In genomic region chr14:22589096-22589839, GRCh38 we compare ENCODE assay signal across 1 cellular context.
A peak's percentile ranks its signal among the peaks of the same experiment; 100 is the strongest.
TF ChIP-seq lines count a peak whose summit lies in the region.

TSS of gene DAD1 (minus strand) at chr14:22589224. CDS start at chr14:22589157, 67 bp downstream.

TF ChIP-seq in K562, 482 proteins besides CTCF, POLR2A, EP300 and RAD21 (continued from another document and continues in another):
- TF ChIP-seq ZHX1 (conservative IDR thresholded peaks at IDR 0.05; ENCODE audit: low read length): no peak
- no peak for TF ChIP-seq CEBPB (tag; IDR thresholded peaks at IDR 0.05)
- no peak for TF ChIP-seq TEAD1 (CRISPR knock-in tag; IDR thresholded peaks at IDR 0.05)
- TF ChIP-seq AFF1 (IDR thresholded peaks at IDR 0.05; ENCODE audit: low read depth in 1 of 2, partially characterized antibody in 2 of 2): no peak
- no peak for TF ChIP-seq MAZ (CRISPR knock-in tag; conservative IDR thresholded peaks at IDR 0.05 in 1 of 2, IDR thresholded peaks at IDR 0.05 in 1 of 2)
- no peak for TF ChIP-seq GATAD2B (IDR thresholded peaks at IDR 0.05; ENCODE audit: borderline replicate concordance)
- no peak for TF ChIP-seq BRF1 (IDR thresholded peaks at IDR 0.05; ENCODE audit: borderline replicate concordance, extremely low read depth, insufficient read length)
- no peak for TF ChIP-seq MYBL2 (IDR thresholded peaks at IDR 0.05; ENCODE audit: low read depth)
- TF ChIP-seq MYBL2 (CRISPR knock-in tag; IDR thresholded peaks at IDR 0.05; ENCODE audit: borderline replicate concordance): no peak
- peak; percentile 99 for TF ChIP-seq ZBTB2 (IDR thresholded peaks at IDR 0.05)
- no peak for TF ChIP-seq ZNF224 (CRISPR knock-in tag; IDR thresholded peaks at IDR 0.05)
- TF ChIP-seq SNAPC5 (CRISPR knock-in tag; IDR thresholded peaks at IDR 0.05): no peak
- no peak for TF ChIP-seq COPS2 (conservative IDR thresholded peaks at IDR 0.05)
- peak; percentile 38; the same call in 1 of the 2 replicates for TF ChIP-seq RAD51 (IDR thresholded peaks at IDR 0.05; ENCODE audit: borderline replicate concordance, low read depth)
- TF ChIP-seq THAP7 (CRISPR knock-in tag; IDR thresholded peaks at IDR 0.05): no peak
- TF ChIP-seq ZNF583 (CRISPR knock-in tag; IDR thresholded peaks at IDR 0.05): no peak
- no peak for TF ChIP-seq RBBP5 (IDR thresholded peaks at IDR 0.05; ENCODE audit: borderline replicate concordance, insufficient read depth, low read length, poor library complexity, severe bottlenecking)
- no peak for TF ChIP-seq GTF2B (IDR thresholded peaks at IDR 0.05; ENCODE audit: extremely low read depth, insufficient read length)
- TF ChIP-seq HMGN3 (IDR thresholded peaks at IDR 0.05; ENCODE audit: borderline replicate concordance, extremely low read depth, insufficient read length, low read depth, low read length): no peak
- TF ChIP-seq HMBOX1 (IDR thresholded peaks at IDR 0.05): no peak
- TF ChIP-seq ZNF398 (CRISPR knock-in tag; IDR thresholded peaks at IDR 0.05): no peak
- TF ChIP-seq TGIF2 (CRISPR knock-in tag; IDR thresholded peaks at IDR 0.05): no peak
- TF ChIP-seq ZNF696 (CRISPR knock-in tag; conservative IDR thresholded peaks at IDR 0.05): no peak
- no peak for TF ChIP-seq ID3 (CRISPR knock-in tag; IDR thresholded peaks at IDR 0.05)
- no peak for TF ChIP-seq ID3 (tag; IDR thresholded peaks at IDR 0.05)
- TF ChIP-seq MAFF (IDR thresholded peaks at IDR 0.05; ENCODE audit: low read length): no peak
- no peak for TF ChIP-seq ELK1 (CRISPR knock-in tag; IDR thresholded peaks at IDR 0.05)
- no peak for TF ChIP-seq STAT5B (CRISPR knock-in tag; IDR thresholded peaks at IDR 0.05)
- no peak for TF ChIP-seq ZNF12 (CRISPR knock-in tag; IDR thresholded peaks at IDR 0.05)
- no peak for TF ChIP-seq STAG1 (CRISPR knock-in tag; IDR thresholded peaks at IDR 0.05; ENCODE audit: borderline replicate concordance)
- no peak for TF ChIP-seq SIX5 (IDR thresholded peaks at IDR 0.05; ENCODE audit: borderline replicate concordance in 1 of 2, insufficient read depth in 1 of 2, low read depth in 1 of 2, low read length in 2 of 2)
- TF ChIP-seq E2F5 (CRISPR knock-in tag; IDR thresholded peaks at IDR 0.05): no peak
- no peak for TF ChIP-seq SNRNP70 (optimal IDR thresholded peaks at IDR 0.05; ENCODE audit: low read depth, low read length)
- no peak for TF ChIP-seq MCM7 (IDR thresholded peaks at IDR 0.05)
- no peak for TF ChIP-seq ZNF644 (tag; IDR thresholded peaks at IDR 0.05; ENCODE audit: low read depth)
- no peak for TF ChIP-seq ZNF24 (IDR thresholded peaks at IDR 0.05)
- no peak for TF ChIP-seq PHB2 (IDR thresholded peaks at IDR 0.05; ENCODE audit: low read depth)
- no peak; the same call in 1 of the 2 replicates for TF ChIP-seq TFAP4 (CRISPR knock-in tag; IDR thresholded peaks at IDR 0.05; ENCODE audit: borderline replicate concordance)
- no peak for TF ChIP-seq FOXA1 (IDR thresholded peaks at IDR 0.05; ENCODE audit: borderline replicate concordance)
- no peak for TF ChIP-seq HSF4 (CRISPR knock-in tag; IDR thresholded peaks at IDR 0.05; ENCODE audit: borderline replicate concordance)
- no peak for TF ChIP-seq E2F8 (IDR thresholded peaks at IDR 0.05; ENCODE audit: low read depth, partially characterized antibody)
- TF ChIP-seq TAF1 (IDR thresholded peaks at IDR 0.05; ENCODE audit: control insufficient read depth, extremely low read depth, insufficient read depth, low read length, severe bottlenecking): peak; percentile 82
